Comparison of ENCODE assay signal across 1 cellular context in genomic region chr11:69726019-69726418, GRCh38.
TF ChIP-seq lines count a peak whose summit lies in the region.

No MANE protein-coding gene starts in this region.

TF ChIP-seq in IMR-90, 13 proteins besides CTCF, POLR2A, EP300 and RAD21 (continued from another document):
- TF ChIP-seq ELK1 (IDR thresholded peaks at IDR 0.05; ENCODE audit: borderline replicate concordance, low read depth, low read length) (no peak), MXI1 (IDR thresholded peaks at IDR 0.05; ENCODE audit: borderline replicate concordance, low read depth, low read length) (no peak)
